Comparison of ENCODE assay signal across 11 cellular contexts in the genomic region with DNA sequence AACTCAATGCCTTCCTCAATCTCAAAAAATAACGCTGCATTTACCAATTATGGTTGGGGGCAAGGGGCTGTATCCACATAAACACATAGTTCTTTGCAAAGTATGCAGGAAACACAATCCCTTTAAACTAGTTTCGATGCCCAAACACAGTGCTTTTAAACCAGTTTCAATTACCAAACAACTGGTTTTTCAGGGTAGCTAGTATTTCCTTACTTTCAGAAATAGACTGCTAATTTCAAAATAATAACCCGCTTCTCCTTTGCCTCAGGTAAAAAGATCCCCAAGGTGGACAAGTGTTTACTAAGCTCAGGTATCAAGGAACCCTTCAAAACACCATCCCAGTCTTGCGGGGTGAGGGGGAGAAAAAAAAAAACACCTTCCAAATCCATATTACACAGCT. TPM values are rescaled to one million over a fixed set of nuclear protein-coding genes. Genes with fewer than 3 reads are reported as not detected.
DNase-seq lines count a peak whose midpoint lies in the region; ATAC-seq and TF ChIP-seq lines count a peak whose summit lies in the region.
"Had no signal": no experiment of that assay in that cellular context is flagged by ENCODE, and none has a peak within 500 bp of the region (broad histone marks: within the 10 kb centered on the region; RNA-seq: fewer than 3 reads in every experiment).

No MANE protein-coding gene starts in this region.

- H2BK15ac ChIP-seq in mesendoderm (replicated peaks; ENCODE audit: low read depth) (no peak overlapping the region), H9 (ENCODE audit: low read depth, low read length) (no peak overlapping the region)

- peaks cover 66% of the 10 kb centered on the region for H3K79me2 ChIP-seq in mesendoderm (ENCODE audit: control insufficient read depth, insufficient read depth, low read length)
- no peaks in the 10 kb centered on the region for H3K79me2 ChIP-seq in H9 (ENCODE audit: insufficient read depth, low read length)

- H3K27ac ChIP-seq in right cardiac atrium (ENCODE audit: low read length): no peak overlapping the region
- no peak overlapping the region for H3K27ac ChIP-seq in mesendoderm (ENCODE audit: low read depth, low read length)
- no peak overlapping the region for H3K27ac ChIP-seq in H9 (ENCODE audit: insufficient read length, low read depth, low read length)

- H3K36me3 ChIP-seq in mesendoderm (ENCODE audit: control insufficient read depth, insufficient read depth, low read length): no peaks in the 10 kb centered on the region

- no peak overlapping the region for H2AFZ ChIP-seq in H9 (ENCODE audit: low read length)

- no peak overlapping the region for H4K8ac ChIP-seq in mesendoderm (ENCODE audit: low read depth, low read length)
- H4K8ac ChIP-seq in H9 (replicated peaks; ENCODE audit: insufficient read length, low read depth, low read length): no peak overlapping the region

- H2BK5ac ChIP-seq in mesendoderm (ENCODE audit: low read length) (no peak overlapping the region), H9 (ENCODE audit: insufficient read length, low read length) (no peak overlapping the region)

- H3K23ac ChIP-seq in mesendoderm (ENCODE audit: low read length) (no peak overlapping the region), H9 (ENCODE audit: insufficient read length, low read depth, low read length) (no peak overlapping the region)

- H3K9ac ChIP-seq in mesendoderm (ENCODE audit: low read length): peak overlapping the region; percentile 56
- H3K9ac ChIP-seq in H9 (ENCODE audit: extremely low read depth, insufficient read length, low read length): no peak overlapping the region

- TF ChIP-seq CTCF in H9 (conservative IDR thresholded peaks at IDR 0.05): no peak

- ATAC-seq in right cardiac atrium: no peak
- no peak for ATAC-seq in left cardiac atrium
- ATAC-seq in central memory CD8-positive, alpha-beta T cell (replicated peaks; ENCODE audit: extremely low read depth, poor library complexity, severe bottlenecking): no peak
- ATAC-seq in HG02759 (IDR thresholded peaks at IDR 0.05; ENCODE audit: unreplicated experiment): no peak

- H3K14ac ChIP-seq in H9 (ENCODE audit: insufficient read depth, low read length): no peak overlapping the region

- peak overlapping the region; percentile 97 for H3K4me3 ChIP-seq in right cardiac atrium (ENCODE audit: low read length)
- H3K4me3 ChIP-seq in mesendoderm (ENCODE audit: low read length): no peak overlapping the region
- H3K4me3 ChIP-seq: lung had no signal

- no peak overlapping the region for H4K91ac ChIP-seq in H9 (ENCODE audit: insufficient read length, low read depth, low read length)

- H3K27me3 ChIP-seq in right cardiac atrium (ENCODE audit: control insufficient read depth, insufficient read depth) (no peaks in the 10 kb centered on the region), mesendoderm (ENCODE audit: insufficient read depth, low read length, poor library complexity) (no peaks in the 10 kb centered on the region), H9 (ENCODE audit: insufficient read depth, low read length) (peaks cover 11% of the 10 kb centered on the region; the same call in 1 of the 2 replicates)

- H3K27me3 Mint-ChIP-seq in central memory CD8-positive, alpha-beta T cell: peaks cover 11% of the 10 kb centered on the region
- peaks cover 36% of the 10 kb centered on the region for H3K27me3 Mint-ChIP-seq in H9 (ENCODE audit: low read depth)

- H2BK120ac ChIP-seq in mesendoderm (ENCODE audit: low read depth, low read length): no peak overlapping the region
- no peak overlapping the region for H2BK120ac ChIP-seq in H9 (ENCODE audit: low read depth, low read length, poor library complexity, severe bottlenecking)

- H3K79me1 ChIP-seq in mesendoderm (ENCODE audit: low read length) (peaks cover 3% of the 10 kb centered on the region), H9 (ENCODE audit: insufficient read depth, low read depth, low read length, poor library complexity, severe bottlenecking) (no peaks in the 10 kb centered on the region)

- peaks cover 3% of the 10 kb centered on the region for H3K23me2 ChIP-seq in H9 (ENCODE audit: insufficient read length, low read depth, low read length, poor library complexity, severe bottlenecking)

- H3K4me3 Mint-ChIP-seq in central memory CD8-positive, alpha-beta T cell: peak overlapping the region; percentile 87
- H3K4me3 Mint-ChIP-seq in H9: no peak overlapping the region; a peak in 1 of 5 replicates
- H3K4me3 Mint-ChIP-seq: activated CD4-positive, alpha-beta T cell treated with anti-CD3 and anti-CD28 coated beads, Interleukin-2, amount 10 ng/mL, durations not matched to agents 24 days and 14 days had no signal

- WGBS in right cardiac atrium: 63% methylated on average over 4 of the region's 4 CpGs
- no CpG with 5 or more reads among the region's 4 CpGs for WGBS in mesendoderm (ENCODE audit: extremely low coverage, insufficient coverage, low lambda C conversion rate)
- no CpG with 5 or more reads among the region's 4 CpGs for WGBS in H9 (ENCODE audit: extremely low coverage, insufficient read length, low lambda C conversion rate)

- intact Hi-C loops in right cardiac atrium (cut with DNase I): loop anchor here (5.0 to 10.0 kb wide), 7 partner anchors 72 to 775 kb away; no protein-coding TSS in a partner anchor
- intact Hi-C loops in left cardiac atrium (cut with DNase I): loop anchor here (5.0 to 10.0 kb wide), 7 partner anchors 52 to 872 kb away; no protein-coding TSS in a partner anchor
- intact Hi-C loops in posterior vena cava (cut with DNase I): loop anchor here in 1 of 2 donors (10.0 kb wide), 1 partner anchor 762 kb away; no protein-coding TSS in a partner anchor

- H3K4me1 ChIP-seq in right cardiac atrium (ENCODE audit: control insufficient read depth, insufficient read depth, low read length): peaks cover 4% of the 10 kb centered on the region
- H3K4me1 ChIP-seq in mesendoderm (ENCODE audit: control insufficient read depth, low read depth, low read length): peaks cover 19% of the 10 kb centered on the region
- H3K4me1 ChIP-seq in H9 (ENCODE audit: insufficient read depth, low read length): peaks cover 7% of the 10 kb centered on the region; the same call in 1 of the 2 replicates

- no peak overlapping the region for H2BK12ac ChIP-seq in H9 (ENCODE audit: insufficient read length, low read depth, low read length)

- peaks cover 2% of the 10 kb centered on the region for H3K36me3 Mint-ChIP-seq in central memory CD8-positive, alpha-beta T cell (ENCODE audit: insufficient read depth)
- H3K36me3 Mint-ChIP-seq in H9 (ENCODE audit: insufficient read depth in 1 of 3, low read depth in 3 of 3): no peaks in the 10 kb centered on the region; a peak in 1 of 7 replicates

- no peak overlapping the region for H2BK20ac ChIP-seq in H9 (ENCODE audit: low read depth, low read length, poor library complexity, severe bottlenecking)

- peak overlapping the region; percentile 73 for H3K56ac ChIP-seq in mesendoderm (ENCODE audit: low read length)
- H3K56ac ChIP-seq in H9 (ENCODE audit: insufficient read length, low read depth, low read length): no peak overlapping the region

- H2AK5ac ChIP-seq in mesendoderm (ENCODE audit: low read length) (no peak overlapping the region), H9 (ENCODE audit: insufficient read length, low read length) (no peak overlapping the region)

- H3K9me3 ChIP-seq in right cardiac atrium (ENCODE audit: control insufficient read depth, low read length): no peaks in the 10 kb centered on the region
- H3K9me3 ChIP-seq in H9 (ENCODE audit: control insufficient read depth, low read depth, low read length): no peaks in the 10 kb centered on the region

- no peaks in the 10 kb centered on the region for H4K20me1 ChIP-seq in H9 (ENCODE audit: control insufficient read depth, insufficient read depth, insufficient read length)

- H3K27ac Mint-ChIP-seq in central memory CD8-positive, alpha-beta T cell (ENCODE audit: low read depth): no peak overlapping the region
- H3K27ac Mint-ChIP-seq in H9: no peak overlapping the region
- H3K27ac Mint-ChIP-seq: activated CD4-positive, alpha-beta T cell treated with anti-CD3 and anti-CD28 coated beads, Interleukin-2, amount 10 ng/mL, durations not matched to agents 24 days and 14 days had no signal

- H4K5ac ChIP-seq in mesendoderm (ENCODE audit: low read length) (no peak overlapping the region), H9 (ENCODE audit: insufficient read length, low read depth, low read length) (no peak overlapping the region)

- no peak overlapping the region for H3T11ph ChIP-seq in H9 (ENCODE audit: low read length)

- no peak overlapping the region for H3K18ac ChIP-seq in mesendoderm (ENCODE audit: low read length)
- no peak overlapping the region for H3K18ac ChIP-seq in H9 (ENCODE audit: insufficient read length, low read depth, low read length)

- no peaks in the 10 kb centered on the region for H3K9me3 Mint-ChIP-seq in central memory CD8-positive, alpha-beta T cell
- H3K9me3 Mint-ChIP-seq in H9: no peaks in the 10 kb centered on the region
- H3K9me3 Mint-ChIP-seq: activated CD4-positive, alpha-beta T cell treated with anti-CD3 and anti-CD28 coated beads, Interleukin-2, amount 10 ng/mL, durations not matched to agents 24 days and 14 days had no signal

- H3K4ac ChIP-seq in mesendoderm (ENCODE audit: low read depth, low read length) (no peak overlapping the region), H9 (ENCODE audit: low read depth, low read length) (no peak overlapping the region)

- DNase-seq in right cardiac atrium (no peak), left cardiac atrium (no peak), mesendoderm (no peak), H9 (no peak), LoVo (ENCODE audit: low spot score) (no peak), posterior vena cava (ENCODE audit: low spot score) (no peak)
- DNase-seq in central memory CD8-positive, alpha-beta T cell (ENCODE audit: low spot score in 2 of 2): no peak
- DNase-seq: T1000 had no signal

- H3K4me2 ChIP-seq in mesendoderm (ENCODE audit: low read length) (peak overlapping the region; percentile 32), H9 (ENCODE audit: insufficient read depth, insufficient read length, low read length) (no peak overlapping the region)

- peaks cover 35% of the 10 kb centered on the region for H3K4me1 Mint-ChIP-seq in central memory CD8-positive, alpha-beta T cell
- peaks cover 60 to 63% of the 10 kb centered on the region in 2 experiments for H3K4me1 Mint-ChIP-seq in H9

RNA-seq across cellular contexts. Expression of a gene that starts 2.8 kb away (rescaled TPM):
- 100 to 1,000 TPM in 3 of 4 donors, 10 to 100 TPM in 1; 90.2 to 117 (median 107) TPM for total RNA-seq in right cardiac atrium
- 32.7 TPM for polyA plus RNA-seq in right cardiac atrium
- total RNA-seq in left cardiac atrium: 10 to 100 TPM; 42.3 to 57.1 TPM
- polyA plus RNA-seq in mesendoderm (2013, experiment 1 of 2): 31.7 TPM
- polyA plus RNA-seq in mesendoderm (2013, experiment 2 of 2): 33.6 TPM
- total RNA-seq in H9 (2021): 5.2 and 5.6 TPM in 2 replicates
- 10 to 100 TPM; 14.1 to 14.9 TPM for total RNA-seq in posterior vena cava
